ENCODE assay signal across 16 cellular contexts in the genomic region with DNA sequence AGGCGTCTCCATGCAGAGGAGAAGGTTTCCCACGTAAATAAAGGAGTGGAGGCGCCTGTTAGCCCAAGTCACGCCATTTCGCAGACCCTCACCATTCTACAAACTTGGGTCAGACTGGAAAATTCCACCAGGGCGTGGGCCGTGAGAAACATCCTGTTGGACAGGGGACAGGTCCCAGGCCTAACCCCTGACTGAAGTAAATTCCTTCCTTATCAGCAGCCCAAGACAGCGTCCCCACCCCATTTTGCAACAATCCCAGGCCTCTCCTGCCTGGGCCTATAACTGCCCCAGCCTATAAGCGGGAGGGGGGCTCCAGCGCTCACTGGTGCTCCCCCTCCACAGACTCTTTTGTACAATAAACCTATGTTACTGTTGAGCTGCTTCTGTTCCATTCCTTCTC. TPM values are rescaled to one million over a fixed set of nuclear protein-coding genes. Genes with fewer than 3 reads are reported as not detected.
DNase-seq lines count a peak whose midpoint lies in the region; ATAC-seq and TF ChIP-seq lines count a peak whose summit lies in the region.
"Had no signal": no experiment of that assay in that cellular context is flagged by ENCODE, and none has a peak within 500 bp of the region (broad histone marks: within the 10 kb centered on the region; RNA-seq: fewer than 3 reads in every experiment).

No MANE protein-coding gene starts in this region.

- H3K36me3 ChIP-seq in right atrium auricular region (no peaks in the 10 kb centered on the region), hepatocyte (replicated peaks; ENCODE audit: insufficient read depth, low read depth) (no peaks in the 10 kb centered on the region), neural progenitor cell (no peaks in the 10 kb centered on the region)
- H3K36me3 ChIP-seq: BLaER1 treated with 17β-estradiol and CSF1 and Interleukin-3, amounts not matched to agents 10 nM and 100 nM had no signal

- H3K4me3 Mint-ChIP-seq in neural progenitor cell, result no peak overlapping the region
- H3K4me3 Mint-ChIP-seq: CD4-positive, CD25-positive, alpha-beta regulatory T cell had no signal

- H3K27me3 Mint-ChIP-seq in neural progenitor cell (ENCODE audit: insufficient read depth, low read depth), result no peaks in the 10 kb centered on the region
- H3K27me3 Mint-ChIP-seq: CD4-positive, CD25-positive, alpha-beta regulatory T cell had no signal

- H3K9me3 ChIP-seq in right atrium auricular region (no peaks in the 10 kb centered on the region), hepatocyte (ENCODE audit: low read depth) (no peaks in the 10 kb centered on the region), neural progenitor cell (ENCODE audit: low read depth) (no peaks in the 10 kb centered on the region)

- peak overlapping the region; percentile 36 for H3K27ac Mint-ChIP-seq in neural progenitor cell
- H3K27ac Mint-ChIP-seq: CD4-positive, CD25-positive, alpha-beta regulatory T cell had no signal

- H4K20me1 ChIP-seq in hepatocyte (ENCODE audit: insufficient read depth, poor library complexity, severe bottlenecking) (no peaks in the 10 kb centered on the region), neural progenitor cell (ENCODE audit: low read depth) (no peaks in the 10 kb centered on the region)
- H4K20me1 ChIP-seq: BLaER1 treated with 17β-estradiol and CSF1 and Interleukin-3, amounts not matched to agents 10 nM and 100 nM had no signal

- H3K27me3 ChIP-seq in right atrium auricular region (no peaks in the 10 kb centered on the region), hepatocyte (no peaks in the 10 kb centered on the region), neural progenitor cell (no peaks in the 10 kb centered on the region)
- H3K27me3 ChIP-seq: BLaER1 treated with 17β-estradiol and CSF1 and Interleukin-3, amounts not matched to agents 10 nM and 100 nM had no signal

- no peaks in the 10 kb centered on the region for H3F3A ChIP-seq in neural progenitor cell (ENCODE audit: low read depth)

- H3K36me3 Mint-ChIP-seq in neural progenitor cell, result no peaks in the 10 kb centered on the region
- H3K36me3 Mint-ChIP-seq: CD4-positive, CD25-positive, alpha-beta regulatory T cell had no signal

- intact Hi-C loops in left cardiac atrium (cut with DNase I) (no loop called here), posterior vena cava (cut with DNase I) (no loop called here)

- no peaks in the 10 kb centered on the region for H3K4me1 Mint-ChIP-seq in neural progenitor cell
- H3K4me1 Mint-ChIP-seq: CD4-positive, CD25-positive, alpha-beta regulatory T cell had no signal

- H3K4me3 ChIP-seq in right atrium auricular region (no peak overlapping the region), hepatocyte (no peak overlapping the region), neural progenitor cell (no peak overlapping the region)
- H3K4me3 ChIP-seq: BLaER1 treated with 17β-estradiol and CSF1 and Interleukin-3, amounts not matched to agents 10 nM and 100 nM; GM23248 had no signal

- 76% methylated on average over 10 of the region's 10 CpGs for WGBS in hepatocyte (ENCODE audit: low lambda C conversion rate, missing lambda C conversion rate)

- peak in 1 of 2 donors; percentile 44 for ATAC-seq in left cardiac atrium
- ATAC-seq: HCT116 had no signal

- H3K9me2 ChIP-seq in hepatocyte (replicated peaks; ENCODE audit: insufficient read depth), result no peaks in the 10 kb centered on the region

- H3K9ac ChIP-seq in neural progenitor cell, result no peak overlapping the region
- H3K9ac ChIP-seq: BLaER1 treated with 17β-estradiol and CSF1 and Interleukin-3, amounts not matched to agents 10 nM and 100 nM; GM23248 had no signal

- TF ChIP-seq CTCF in right atrium auricular region (IDR thresholded peaks at IDR 0.05) (no peak), hepatocyte (IDR thresholded peaks at IDR 0.05; ENCODE audit: poor library complexity) (no peak), neural progenitor cell (IDR thresholded peaks at IDR 0.05) (no peak)

- no peak overlapping the region for H2AFZ ChIP-seq in hepatocyte
- H2AFZ ChIP-seq in neural progenitor cell (replicated peaks), result no peak overlapping the region
- H2AFZ ChIP-seq: GM23248 had no signal

- H3K79me2 ChIP-seq in hepatocyte (no peaks in the 10 kb centered on the region), neural progenitor cell (ENCODE audit: low read depth) (no peaks in the 10 kb centered on the region)

- H3K4me2 ChIP-seq in hepatocyte, result no peak overlapping the region
- H3K4me2 ChIP-seq in neural progenitor cell, result no peak overlapping the region
- H3K4me2 ChIP-seq: BLaER1 treated with 17β-estradiol and CSF1 and Interleukin-3, amounts not matched to agents 10 nM and 100 nM had no signal

- H3K4me1 ChIP-seq in right atrium auricular region (no peaks in the 10 kb centered on the region), hepatocyte (ENCODE audit: insufficient read depth) (no peaks in the 10 kb centered on the region), neural progenitor cell (no peaks in the 10 kb centered on the region)

- DNase-seq in left cardiac atrium, result peak; percentile 24
- DNase-seq in right atrium auricular region (ENCODE audit: low spot score), result no peak
- DNase-seq in hepatocyte (ENCODE audit: low spot score), result no peak
- no peak for DNase-seq in neural progenitor cell (ENCODE audit: low spot score)
- DNase-seq in posterior vena cava (ENCODE audit: low spot score), result no peak
- DNase-seq in NCI-H2107 treated with DMSO at 0.1 percent for 48 hours (lab: John Stamatoyannopoulos, UW; ENCODE audit: unreplicated experiment), result no peak
- no peak for DNase-seq in activated CD8-positive, alpha-beta memory T cell treated with anti-CD3 and anti-CD28 coated beads, Interleukin-2, amount 50 U/mL, for 4 hours
- DNase-seq: 8988T; AML-193; Calu3; CD4-positive, CD25-positive, alpha-beta regulatory T cell; DMS 273 treated with DMSO at 0.1 percent for 48 hours; GM23248; IMR-90 had no signal

- no peaks in the 10 kb centered on the region for H3K9me3 Mint-ChIP-seq in neural progenitor cell

- H3K27ac ChIP-seq in right atrium auricular region (no peak overlapping the region), hepatocyte (peak overlapping the region; percentile 43), neural progenitor cell (no peak overlapping the region)
- H3K27ac ChIP-seq: BLaER1 treated with 17β-estradiol and CSF1 and Interleukin-3, amounts not matched to agents 10 nM and 100 nM; GM23248 had no signal

RNA-seq across cellular contexts. Expression of a gene that starts 57.3 kb away (rescaled TPM):
- under 1 TPM in 1 of 2 donors, not detected in 1; 0.26 TPM for total RNA-seq in left cardiac atrium
- 1 to 10 TPM; 1.3 to 2.7 TPM for total RNA-seq in right atrium auricular region
- total RNA-seq in hepatocyte, result 0.52 and 1.1 TPM in 2 replicates
- polyA plus RNA-seq in hepatocyte, result 0.24 and 0.56 TPM in 2 replicates
- not detected in 2 replicates for total RNA-seq in neural progenitor cell (ENCODE audit: low replicate concordance)
- not detected for total RNA-seq in posterior vena cava
- total RNA-seq: Calu3; CD4-positive, CD25-positive, alpha-beta regulatory T cell; GM23248; IMR-90 had no signal
- polyA plus RNA-seq: CD4-positive, CD25-positive, alpha-beta regulatory T cell; GM23248; IMR-90 had no signal
